Comparison of ENCODE assay signal across 12 cellular contexts in the genomic region with DNA sequence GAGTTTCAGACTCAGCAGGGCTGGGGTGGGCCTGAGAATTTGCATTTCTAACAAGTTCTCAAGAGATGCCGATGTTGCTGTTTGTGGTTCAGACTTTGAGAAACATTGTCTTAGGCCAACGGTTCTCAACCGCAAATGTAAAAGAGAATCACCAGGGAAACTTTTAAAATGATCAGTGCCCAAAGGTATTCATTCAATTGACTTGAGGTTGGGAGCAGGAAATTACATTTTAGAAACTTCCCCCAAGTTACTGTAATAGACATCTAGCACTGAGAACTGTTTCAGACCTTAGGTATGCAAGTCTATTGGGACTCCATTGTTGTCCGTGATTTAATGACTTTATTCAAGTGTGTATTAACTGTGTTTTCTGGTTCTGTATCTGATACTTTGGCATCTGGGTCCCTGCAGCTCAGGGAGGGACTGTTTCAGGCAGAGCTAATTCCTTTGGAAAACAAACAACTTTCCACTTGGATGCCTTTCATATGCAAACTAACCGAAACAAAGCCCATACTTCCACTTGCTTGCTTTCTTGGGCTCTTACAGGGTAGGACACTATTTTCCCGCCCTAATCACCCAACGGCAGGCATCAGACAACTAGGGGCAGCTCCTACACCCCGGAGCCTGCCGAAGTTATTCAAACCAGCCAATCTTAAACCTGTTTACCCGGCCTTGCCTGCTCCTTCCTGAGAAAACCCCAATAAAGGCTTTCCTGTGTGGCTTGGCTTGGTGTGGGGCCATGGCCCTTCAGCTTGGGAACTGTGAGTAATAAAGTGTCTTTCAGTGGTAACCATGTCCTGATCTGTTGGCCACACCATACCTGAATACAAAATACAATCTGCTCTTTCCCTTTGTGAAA.
A peak's percentile ranks its signal among the peaks of the same experiment; 100 is the strongest.
DNase-seq lines count a peak whose midpoint lies in the region; ATAC-seq and TF ChIP-seq lines count a peak whose summit lies in the region.
"Had no signal": no experiment of that assay in that cellular context is flagged by ENCODE, and none has a peak within 500 bp of the region (broad histone marks: within the 10 kb centered on the region; RNA-seq: fewer than 3 reads in every experiment).

No MANE protein-coding gene starts in this region.

- intact Hi-C loops in heart right ventricle (cut with DNase I) (loop anchor here in 1 of 10 donors (10.0 kb wide), 1 partner anchor 131 kb away; no protein-coding TSS in a partner anchor), Right ventricle myocardium superior (cut with DNase I) (no loop called here)

- H3K4me1 ChIP-seq in heart right ventricle (peaks cover 0 to 11% (median 0%) of the 10 kb centered on the region in 9 donors), suprapubic skin (no peaks in the 10 kb centered on the region)
- no peaks in the 10 kb centered on the region for H3K4me1 ChIP-seq in effector memory CD4-positive, alpha-beta T cell (ENCODE audit: control insufficient read depth, insufficient read depth, low read length, poor library complexity, severe bottlenecking)

- no peak overlapping the region for H3K27ac Mint-ChIP-seq in activated T-helper 17 cell treated with anti-CD3 and anti-CD28 coated beads, Interleukin-2, amount 50 U/mL, for 72 hours
- H3K27ac Mint-ChIP-seq: activated CD4-positive, alpha-beta T cell treated with anti-CD3 and anti-CD28 coated beads, Interleukin-2, amount 10 ng/mL, durations not matched to agents 24 days and 14 days had no signal

- no peaks in the 10 kb centered on the region for H3K27me3 ChIP-seq in heart right ventricle
- no peaks in the 10 kb centered on the region for H3K27me3 ChIP-seq in suprapubic skin
- no peaks in the 10 kb centered on the region for H3K27me3 ChIP-seq in effector memory CD4-positive, alpha-beta T cell (replicated peaks; ENCODE audit: control insufficient read depth, insufficient read depth, low read length, poor library complexity, severe bottlenecking)

- no peak overlapping the region for H3K4me3 Mint-ChIP-seq in activated T-helper 17 cell treated with anti-CD3 and anti-CD28 coated beads, Interleukin-2, amount 50 U/mL, for 72 hours
- H3K4me3 Mint-ChIP-seq: activated CD4-positive, alpha-beta T cell treated with anti-CD3 and anti-CD28 coated beads, Interleukin-2, amount 10 ng/mL, durations not matched to agents 24 days and 14 days had no signal

- TF ChIP-seq POLR2A in suprapubic skin (IDR thresholded peaks at IDR 0.05): no peak

- 55 to 65% methylated on average over 10 of the region's 10 CpGs for WGBS in heart right ventricle, 2 donors
- WGBS in suprapubic skin: 59% methylated on average over 10 of the region's 10 CpGs

- H3K4me1 Mint-ChIP-seq in activated T-helper 17 cell treated with anti-CD3 and anti-CD28 coated beads, Interleukin-2, amount 50 U/mL, for 72 hours: no peaks in the 10 kb centered on the region
- H3K4me1 Mint-ChIP-seq: activated CD4-positive, alpha-beta T cell treated with anti-CD3 and anti-CD28 coated beads, Interleukin-2, amount 10 ng/mL, durations not matched to agents 24 days and 14 days had no signal

- DNase-seq in heart right ventricle (no peak), Right ventricle myocardium superior (no peak), suprapubic skin (ENCODE audit: low spot score in 2 of 2) (no peak), NCI-H2227 treated with DMSO at 0.1 percent for 48 hours (lab: John Stamatoyannopoulos, UW) (no peak)
- DNase-seq in activated CD4-positive, alpha-beta T cell treated with anti-CD3 and anti-CD28 coated beads, Interleukin-2, amount 50 U/mL, for 4 hours: no peak
- no peak for DNase-seq in effector memory CD4-positive, alpha-beta T cell
- DNase-seq: activated CD4-positive, alpha-beta T cell treated with anti-CD3 and anti-CD28 coated beads, Interleukin-2, amount 10 ng/mL, durations not matched to agents 24 days and 14 days; cerebellar nuclear complex; NCI-H446 treated with DMSO at 0.1 percent for 48 hours; stimulated activated CD4-positive, alpha-beta T cell treated with anti-CD3 and anti-CD28 coated beads, Interleukin-15, amount 100 ng/mL, for 24 hours had no signal

- no peak for TF ChIP-seq EP300 in suprapubic skin (IDR thresholded peaks at IDR 0.05)

- no peaks in the 10 kb centered on the region for H3K9me3 Mint-ChIP-seq in activated T-helper 17 cell treated with anti-CD3 and anti-CD28 coated beads, Interleukin-2, amount 50 U/mL, for 72 hours
- H3K9me3 Mint-ChIP-seq: activated CD4-positive, alpha-beta T cell treated with anti-CD3 and anti-CD28 coated beads, Interleukin-2, amount 10 ng/mL, durations not matched to agents 24 days and 14 days had no signal

- no peaks in the 10 kb centered on the region for H3K36me3 ChIP-seq in heart right ventricle
- no peaks in the 10 kb centered on the region for H3K36me3 ChIP-seq in suprapubic skin
- H3K36me3 ChIP-seq in effector memory CD4-positive, alpha-beta T cell (ENCODE audit: control insufficient read depth, insufficient read depth, low read length): no peaks in the 10 kb centered on the region

- H3K27ac ChIP-seq in heart right ventricle (peak overlapping the region in 6 of 10 donors; percentile 33 to 77 (median 64)), suprapubic skin (peak overlapping the region; percentile 29)
- no peak overlapping the region for H3K27ac ChIP-seq in effector memory CD4-positive, alpha-beta T cell (ENCODE audit: insufficient read depth, low read length, poor library complexity, severe bottlenecking)

- no peak overlapping the region for H3K4me3 ChIP-seq in heart right ventricle
- H3K4me3 ChIP-seq in suprapubic skin: no peak overlapping the region
- H3K4me3 ChIP-seq in effector memory CD4-positive, alpha-beta T cell (ENCODE audit: insufficient read depth, low read depth, low read length, poor library complexity, severe bottlenecking): no peak overlapping the region

- ATAC-seq in heart right ventricle: peak in 6 of 8 donors; percentile 11 to 69 (median 24)
- no peak for ATAC-seq in Right ventricle myocardium superior (ENCODE audit: poor library complexity)
- peak; percentile 64 for ATAC-seq in HG02763 (IDR thresholded peaks at IDR 0.05; ENCODE audit: unreplicated experiment)
- peak; percentile 43 for ATAC-seq in activated T-helper 17 cell treated with anti-CD3 and anti-CD28 coated beads, Interleukin-2, amount 50 U/mL, for 72 hours (replicated peaks)

- no peak for TF ChIP-seq CTCF in heart right ventricle (IDR thresholded peaks at IDR 0.05)
- TF ChIP-seq CTCF in suprapubic skin (IDR thresholded peaks at IDR 0.05): no peak

- H3K36me3 Mint-ChIP-seq in activated T-helper 17 cell treated with anti-CD3 and anti-CD28 coated beads, Interleukin-2, amount 50 U/mL, for 72 hours (ENCODE audit: low read depth): no peaks in the 10 kb centered on the region

- no peaks in the 10 kb centered on the region for H3K9me3 ChIP-seq in heart right ventricle
- no peaks in the 10 kb centered on the region for H3K9me3 ChIP-seq in suprapubic skin
- H3K9me3 ChIP-seq in effector memory CD4-positive, alpha-beta T cell (ENCODE audit: control insufficient read depth, low read length): no peaks in the 10 kb centered on the region

- H3K27me3 Mint-ChIP-seq in activated T-helper 17 cell treated with anti-CD3 and anti-CD28 coated beads, Interleukin-2, amount 50 U/mL, for 72 hours: no peaks in the 10 kb centered on the region
